Comparison of ENCODE assay signal across 14 cellular contexts in the genomic region with DNA sequence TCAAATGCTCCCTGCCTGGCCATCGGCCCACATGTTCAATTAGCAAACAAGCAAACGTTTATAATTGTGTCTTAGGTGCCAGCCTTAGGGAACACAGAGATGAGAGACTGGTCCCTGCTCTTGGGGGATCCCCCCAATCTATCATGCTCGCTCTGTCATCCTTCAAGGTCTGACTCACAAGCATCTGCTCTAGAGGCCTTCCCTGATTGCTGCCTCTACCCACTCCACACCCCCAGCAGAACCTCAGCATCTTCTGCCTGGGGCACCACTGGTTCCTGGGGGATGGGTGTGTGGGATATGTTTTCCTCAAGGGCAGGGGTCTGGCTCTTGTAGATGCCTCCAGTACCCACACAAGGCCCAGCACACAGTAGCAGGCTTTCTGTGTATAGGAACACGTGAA. TPM values are rescaled to one million over a fixed set of nuclear protein-coding genes. Genes with fewer than 3 reads are reported as not detected.
A peak's percentile ranks its signal among the peaks of the same experiment; 100 is the strongest.
DNase-seq lines count a peak whose midpoint lies in the region; ATAC-seq, FAIRE-seq and TF ChIP-seq lines count a peak whose summit lies in the region.
"Had no signal": no experiment of that assay in that cellular context is flagged by ENCODE, and none has a peak within 500 bp of the region (broad histone marks: within the 10 kb centered on the region; RNA-seq: fewer than 3 reads in every experiment).

No MANE protein-coding gene starts in this region.

- no peaks in the 10 kb centered on the region for H3K9me3 Mint-ChIP-seq in stimulated activated naive CD8-positive, alpha-beta T cell treated with anti-CD3 and anti-CD28 coated beads, Interleukin-15, amount 100 ng/mL, for 72 hours
- no peaks in the 10 kb centered on the region for H3K9me3 Mint-ChIP-seq in Caco-2 (ENCODE audit: unreplicated experiment)

- no peak overlapping the region; the same call in 1 of the 2 replicates for H4K8ac ChIP-seq in H1 (ENCODE audit: extremely low read depth, insufficient read depth, low read length)

- FAIRE-seq in H1 (lab: Jason Lieb, UNC), result no peak

- no peak overlapping the region for H2AFZ ChIP-seq in H1 (ENCODE audit: low read length)

- H3K9ac ChIP-seq in H1 (replicated peaks in 1 of 4; ENCODE audit: extremely low read depth in 1 of 4, low read depth in 3 of 4, low read length in 3 of 4), result no peak overlapping the region

- intact Hi-C loops in cardiac septum (cut with DNase I) (no loop called here), left ventricle myocardium superior (cut with micrococcal nuclease) (no loop called here), Caco-2 (cut with micrococcal nuclease; ENCODE audit: unreplicated experiment) (no loop called here)

- H2BK5ac ChIP-seq in H1 (ENCODE audit: low read depth, low read length), result no peak overlapping the region

- H3K4me3 ChIP-seq in H1 (ENCODE audit: extremely low read depth in 1 of 4, insufficient read depth in 2 of 4, low read depth in 3 of 4, low read length in 4 of 4) (no peak overlapping the region), Caco-2 (ENCODE audit: low read depth, low read length) (no peak overlapping the region)
- H3K4me3 ChIP-seq: cardiac muscle cell, gastroesophageal sphincter, skin epidermis had no signal

- WGBS in H1 (ENCODE audit: extremely low coverage in 1 of 2, insufficient coverage in 1 of 2, insufficient read length in 1 of 2, insufficient replicate concordance in 2 of 2, low coverage in 1 of 2, low lambda C conversion rate in 2 of 2, missing lambda C conversion rate in 1 of 2), 2 experiments, result 83% methylated on average over 4 of the region's 4 CpGs; no CpG with 5 or more reads in 1 of the 2 experiments

- no peak overlapping the region for H2BK120ac ChIP-seq in H1 (replicated peaks; ENCODE audit: low read depth, low read length)

- 0 out of 2 replicates have a peak overlapping the region, but pooled peaks have one; percentile 4 for H2BK12ac ChIP-seq in H1 (ENCODE audit: low read depth, low read length)

- TF ChIP-seq EP300 in H1 (IDR thresholded peaks at IDR 0.05; ENCODE audit: borderline replicate concordance in 1 of 2, low read depth in 2 of 2, low read length in 2 of 2), result no peak

- no peaks in the 10 kb centered on the region for H4K20me1 ChIP-seq in H1 (replicated peaks in 1 of 2; ENCODE audit: control insufficient read depth in 1 of 2, insufficient read depth in 2 of 2, low read length in 2 of 2)

- H2AK5ac ChIP-seq in H1 (ENCODE audit: low read depth, low read length), result no peak overlapping the region

- CTCF ChIA-PET in H1 (lab: Charles Lee; ENCODE audit: partially characterized antibody) (no interaction called here), Caco-2 (lab: Charles Lee) (no interaction called here)

- no peak overlapping the region for H2BK20ac ChIP-seq in H1 (ENCODE audit: low read length)

- H3K27ac ChIP-seq in H1 (ENCODE audit: low read depth, low read length) (no peak overlapping the region), substantia nigra (ENCODE audit: low read depth, low read length, poor library complexity, severe bottlenecking) (no peak overlapping the region)
- H3K27ac ChIP-seq: cardiac muscle cell, gastroesophageal sphincter had no signal

- no peak overlapping the region for H3K27ac Mint-ChIP-seq in stimulated activated naive CD8-positive, alpha-beta T cell treated with anti-CD3 and anti-CD28 coated beads, Interleukin-15, amount 100 ng/mL, for 72 hours
- no peak overlapping the region for H3K27ac Mint-ChIP-seq in Caco-2 (ENCODE audit: unreplicated experiment)

- no peak overlapping the region for H2BK15ac ChIP-seq in H1 (ENCODE audit: low read length)

- no peak overlapping the region for H3K18ac ChIP-seq in H1 (ENCODE audit: extremely low read depth, low read length)

- H3K56ac ChIP-seq in H1 (replicated peaks; ENCODE audit: insufficient read length, low read depth, low read length), result no peak overlapping the region

- no peak overlapping the region for H4K5ac ChIP-seq in H1 (ENCODE audit: insufficient read length, low read depth, low read length)

- no peak for ATAC-seq in left ventricle myocardium superior
- peak; percentile 79 for ATAC-seq in stimulated activated naive CD8-positive, alpha-beta T cell treated with anti-CD3 and anti-CD28 coated beads, Interleukin-15, amount 100 ng/mL, for 72 hours
- ATAC-seq: gastroesophageal sphincter, HCT116 had no signal

- H4K91ac ChIP-seq in H1 (replicated peaks; ENCODE audit: insufficient read length, low read length), result no peak overlapping the region

- peak; percentile 36 for DNase-seq in cardiac septum (ENCODE audit: low spot score)
- DNase-seq in left ventricle myocardium superior, result no peak
- peak; percentile 42 for DNase-seq in M059J (ENCODE audit: low read depth)
- DNase-seq in H1 (ENCODE audit: low read depth in 1 of 2, low spot score in 2 of 2), result no peak
- DNase-seq in stimulated activated naive CD8-positive, alpha-beta T cell treated with anti-CD3 and anti-CD28 coated beads, Interleukin-15, amount 100 ng/mL, for 72 hours, result peak; percentile 61 to 66
- DNase-seq in substantia nigra (lab: John Stamatoyannopoulos, UW), result no peak
- no peak for DNase-seq in NCI-H526 (lab: John Stamatoyannopoulos, UW)
- no peak for DNase-seq in Caco-2
- DNase-seq: C1 segment of cervical spinal cord, NCI-H1105 treated with DMSO at 0.1 percent for 48 hours had no signal

- TF ChIP-seq CTCF in H1 (IDR thresholded peaks at IDR 0.05; ENCODE audit: control extremely low read depth in 1 of 3, insufficient read depth in 1 of 3, low read depth in 1 of 3, low read length in 3 of 3), result no peak
- TF ChIP-seq CTCF in Caco-2 (IDR thresholded peaks at IDR 0.05; ENCODE audit: insufficient read depth in 1 of 2, low read depth in 1 of 2, low read length in 1 of 2, severe bottlenecking in 1 of 2, unreplicated experiment in 1 of 2), result no peak

- H3K14ac ChIP-seq in H1 (ENCODE audit: insufficient read length), result no peak overlapping the region

- H3K9me3 ChIP-seq in H1 (ENCODE audit: insufficient read depth in 2 of 2, low read depth in 1 of 2, low read length in 1 of 2), result no peaks in the 10 kb centered on the region
- no peaks in the 10 kb centered on the region for H3K9me3 ChIP-seq in Caco-2
- H3K9me3 ChIP-seq: gastroesophageal sphincter had no signal

- peaks cover 0 to 3% (median 0%) of the 10 kb centered on the region in 4 experiments; a peak in 3 of 7 replicates for H3K4me1 ChIP-seq in H1 (replicated peaks in 1 of 4; ENCODE audit: control insufficient read depth in 3 of 4, insufficient read depth in 4 of 4, low read length in 3 of 4)
- H3K4me1 ChIP-seq in Caco-2, result no peaks in the 10 kb centered on the region

- H3K27me3 Mint-ChIP-seq in stimulated activated naive CD8-positive, alpha-beta T cell treated with anti-CD3 and anti-CD28 coated beads, Interleukin-15, amount 100 ng/mL, for 72 hours, result no peaks in the 10 kb centered on the region
- no peaks in the 10 kb centered on the region for H3K27me3 Mint-ChIP-seq in Caco-2 (ENCODE audit: insufficient read depth, unreplicated experiment)

- no peaks in the 10 kb centered on the region for H3K79me2 ChIP-seq in H1 (ENCODE audit: control insufficient read depth in 1 of 2, insufficient read depth in 2 of 2, low read length in 2 of 2)

- peaks cover 19 to 36% (median 31%) of the 10 kb centered on the region in 4 experiments for H3K27me3 ChIP-seq in H1 (replicated peaks in 1 of 4; ENCODE audit: control insufficient read depth in 3 of 4, extremely low read depth in 1 of 4, insufficient read depth in 3 of 4, low read length in 3 of 4)
- H3K27me3 ChIP-seq in Caco-2 (replicated peaks; ENCODE audit: control insufficient read depth, insufficient read depth, low read length), result no peaks in the 10 kb centered on the region

- peaks cover 6% of the 10 kb centered on the region; the same call in 1 of the 2 replicates for H3K23me2 ChIP-seq in H1 (ENCODE audit: low read depth, low read length)

- H3K4me3 Mint-ChIP-seq in stimulated activated naive CD8-positive, alpha-beta T cell treated with anti-CD3 and anti-CD28 coated beads, Interleukin-15, amount 100 ng/mL, for 72 hours, result no peak overlapping the region
- no peak overlapping the region for H3K4me3 Mint-ChIP-seq in Caco-2 (ENCODE audit: unreplicated experiment)

- H3K4ac ChIP-seq in H1 (replicated peaks; ENCODE audit: insufficient read length, low read depth, low read length), result no peak overlapping the region

- TF ChIP-seq RAD21 in H1 (IDR thresholded peaks at IDR 0.05 in 1 of 2, conservative IDR thresholded peaks at IDR 0.05 in 1 of 2; ENCODE audit: low read depth in 2 of 2, low read length in 2 of 2), result no peak

- no peak overlapping the region for H3K23ac ChIP-seq in H1 (ENCODE audit: insufficient read length)

- H3K4me2 ChIP-seq in H1 (ENCODE audit: insufficient read depth in 1 of 2, low read depth in 2 of 2, low read length in 2 of 2), result no peak overlapping the region

- POLR2A ChIA-PET in H1 (lab: Charles Lee; ENCODE audit: partially characterized antibody), result no interaction called here
- POLR2A ChIA-PET in Caco-2 (lab: Charles Lee), result no interaction called here

- peaks cover 55% of the 10 kb centered on the region for H3K4me1 Mint-ChIP-seq in stimulated activated naive CD8-positive, alpha-beta T cell treated with anti-CD3 and anti-CD28 coated beads, Interleukin-15, amount 100 ng/mL, for 72 hours
- no peaks in the 10 kb centered on the region for H3K4me1 Mint-ChIP-seq in Caco-2 (ENCODE audit: low read depth, unreplicated experiment)

- no peaks in the 10 kb centered on the region for H3K79me1 ChIP-seq in H1 (ENCODE audit: low read depth, low read length)

- H3K36me3 Mint-ChIP-seq in Caco-2 (ENCODE audit: insufficient read depth, unreplicated experiment), result no peaks in the 10 kb centered on the region

- H3K36me3 ChIP-seq in H1 (ENCODE audit: control insufficient read depth in 2 of 4, insufficient read depth in 4 of 4, low read length in 3 of 4) (no peaks in the 10 kb centered on the region), Caco-2 (ENCODE audit: control insufficient read depth, insufficient read depth, low read length) (no peaks in the 10 kb centered on the region)
- H3K36me3 ChIP-seq: cardiac muscle cell, gastroesophageal sphincter had no signal

- BruUV-seq in Caco-2 (replicated peaks; lab: Mats Ljungman, UMichigan), result no TSS peak

- no peak for TF ChIP-seq POLR2A in H1 (IDR thresholded peaks at IDR 0.05; ENCODE audit: control extremely low read depth in 1 of 2, low read depth in 2 of 2, low read length in 2 of 2)

RNA-seq across cellular contexts. Expression of a gene that starts 2.1 kb away (rescaled TPM):
- 3.8 TPM for total RNA-seq in cardiac septum
- 4.7 TPM for total RNA-seq in left ventricle myocardium superior
- 0.17 TPM in 1 of 2 replicates, not detected in the other for total RNA-seq in M059J (2014; rRNA removed; shearing (Covaris generic))
- 0.22 and 0.36 TPM in 2 replicates for total RNA-seq in H1 (2021; fragmentation: NEBNext Ultra II Directional; extraction: Animal tissue kit (Norgen Biotek cat#: 25700))
- 0.86 and 0.95 TPM in 2 replicates for polyA plus RNA-seq in H1 (2011; rRNA removed)
- 0.62 TPM for polyA plus RNA-seq in H1 (2011; cell fraction: cytosol; rRNA removed)
- polyA plus RNA-seq in H1 (2011; cell fraction: nucleus; rRNA removed), result 1.6 TPM
- polyA plus RNA-seq in H1 (2012, experiment 1 of 2), result 0.39 to 0.50 TPM (median 0.42 TPM) in 3 of 4 replicates, not detected in the other
- 0.18 TPM for polyA plus RNA-seq in H1 (2012, experiment 2 of 2)
- polyA plus RNA-seq in H1 (2013, experiment 1 of 2), result 0.34 TPM
- polyA plus RNA-seq in H1 (2013, experiment 2 of 2), result 0.33 TPM
- polyA minus RNA-seq in H1 (2011; rRNA and poly(A)+ RNA removed), result 0.57 and 1.2 TPM in 2 replicates
- not detected for polyA minus RNA-seq in H1 (2011; cell fraction: cytosol; rRNA and poly(A)+ RNA removed)
- 0.60 TPM for polyA minus RNA-seq in H1 (2011; cell fraction: nucleus; rRNA and poly(A)+ RNA removed)
- not detected in 2 replicates for total RNA-seq in Caco-2 (2022)
- total RNA-seq: cardiac muscle cell had no signal

RNA-seq across cellular contexts. Expression of a gene that starts 33.1 kb away (rescaled TPM):
- 57.7 TPM for total RNA-seq in cardiac septum
- 42.8 TPM for total RNA-seq in left ventricle myocardium superior
- total RNA-seq in M059J (2014; rRNA removed; shearing (Covaris generic)), result 6.0 and 19.1 TPM in 2 replicates
- 35.1 and 39.4 TPM in 2 replicates for total RNA-seq in H1 (2021; fragmentation: NEBNext Ultra II Directional; extraction: Animal tissue kit (Norgen Biotek cat#: 25700))
- 4.4 and 8.6 TPM in 2 replicates for polyA plus RNA-seq in H1 (2011; rRNA removed)
- 3.3 TPM for polyA plus RNA-seq in H1 (2011; cell fraction: cytosol; rRNA removed)
- polyA plus RNA-seq in H1 (2011; cell fraction: nucleus; rRNA removed), result 17.1 TPM
- polyA plus RNA-seq in H1 (2012, experiment 1 of 2), result 18.4 to 23.0 TPM (median 21.1 TPM) in 4 replicates
- 17.0 TPM for polyA plus RNA-seq in H1 (2012, experiment 2 of 2)
- 11.2 TPM for polyA plus RNA-seq in H1 (2013, experiment 1 of 2)
- 11.1 TPM for polyA plus RNA-seq in H1 (2013, experiment 2 of 2)
- 4.4 and 6.1 TPM in 2 replicates for polyA minus RNA-seq in H1 (2011; rRNA and poly(A)+ RNA removed)
- 11.9 TPM for polyA minus RNA-seq in H1 (2011; cell fraction: cytosol; rRNA and poly(A)+ RNA removed)
- polyA minus RNA-seq in H1 (2011; cell fraction: nucleus; rRNA and poly(A)+ RNA removed), result 10.5 TPM
- total RNA-seq in Caco-2 (2022), result 17.0 and 17.3 TPM in 2 replicates

RNA-seq across cellular contexts. Expression of a gene that starts 34.9 kb away (rescaled TPM):
- total RNA-seq in cardiac septum (32.4 TPM), left ventricle myocardium superior (34.5 TPM), Caco-2 (2022) (39.0 and 44.5 TPM in 2 replicates)
- total RNA-seq in M059J (2014; rRNA removed; shearing (Covaris generic)), result 3,501 and 4,716 TPM in 2 replicates
- 4.9 and 6.1 TPM in 2 replicates for total RNA-seq in H1 (2021; fragmentation: NEBNext Ultra II Directional; extraction: Animal tissue kit (Norgen Biotek cat#: 25700))
- polyA plus RNA-seq in H1 (2011; rRNA removed), result 13.0 and 13.2 TPM in 2 replicates
- polyA plus RNA-seq in H1 (2011; cell fraction: cytosol; rRNA removed), result 12.3 TPM
- 8.3 TPM for polyA plus RNA-seq in H1 (2011; cell fraction: nucleus; rRNA removed)
- polyA plus RNA-seq in H1 (2012, experiment 1 of 2), result 9.7 to 19.5 TPM (median 15.7 TPM) in 4 replicates
- polyA plus RNA-seq in H1 (2012, experiment 2 of 2), result 15.5 TPM
- polyA plus RNA-seq in H1 (2013, experiment 1 of 2), result 9.2 TPM
- polyA plus RNA-seq in H1 (2013, experiment 2 of 2), result 11.9 TPM
- polyA minus RNA-seq in H1 (2011; rRNA and poly(A)+ RNA removed), result 0.79 and 1.7 TPM in 2 replicates
- polyA minus RNA-seq in H1 (2011; cell fraction: cytosol; rRNA and poly(A)+ RNA removed), result 2.9 TPM
- polyA minus RNA-seq in H1 (2011; cell fraction: nucleus; rRNA and poly(A)+ RNA removed), result 1.9 TPM

Comparison
In these comparisons a context has a peak if more than half of its experiments do, and no peak if none do; other contexts are left out.
1. DNase-seq: peak in cardiac septum (single experiment), M059J (single experiment) and stimulated activated naive CD8-positive, alpha-beta T cell treated with anti-CD3 and anti-CD28 coated beads, Interleukin-15, amount 100 ng/mL, for 72 hours (2 of 2); none in left ventricle myocardium superior (single experiment), H1 (0 of 2), substantia nigra (0 of 49), NCI-H526 (0 of 2) and Caco-2 (0 of 2).
2. RNA of a gene that starts 34.9 kb away (total RNA-seq): 3,501 to 4,716 TPM in M059J; 39.0 to 44.5 TPM in Caco-2, 34.5 TPM in left ventricle myocardium superior (single experiment), 32.4 TPM in cardiac septum (single experiment) and 4.9 to 6.1 TPM in H1; every median in the first group is over 10 times any median in the second.